In the genomic region with DNA sequence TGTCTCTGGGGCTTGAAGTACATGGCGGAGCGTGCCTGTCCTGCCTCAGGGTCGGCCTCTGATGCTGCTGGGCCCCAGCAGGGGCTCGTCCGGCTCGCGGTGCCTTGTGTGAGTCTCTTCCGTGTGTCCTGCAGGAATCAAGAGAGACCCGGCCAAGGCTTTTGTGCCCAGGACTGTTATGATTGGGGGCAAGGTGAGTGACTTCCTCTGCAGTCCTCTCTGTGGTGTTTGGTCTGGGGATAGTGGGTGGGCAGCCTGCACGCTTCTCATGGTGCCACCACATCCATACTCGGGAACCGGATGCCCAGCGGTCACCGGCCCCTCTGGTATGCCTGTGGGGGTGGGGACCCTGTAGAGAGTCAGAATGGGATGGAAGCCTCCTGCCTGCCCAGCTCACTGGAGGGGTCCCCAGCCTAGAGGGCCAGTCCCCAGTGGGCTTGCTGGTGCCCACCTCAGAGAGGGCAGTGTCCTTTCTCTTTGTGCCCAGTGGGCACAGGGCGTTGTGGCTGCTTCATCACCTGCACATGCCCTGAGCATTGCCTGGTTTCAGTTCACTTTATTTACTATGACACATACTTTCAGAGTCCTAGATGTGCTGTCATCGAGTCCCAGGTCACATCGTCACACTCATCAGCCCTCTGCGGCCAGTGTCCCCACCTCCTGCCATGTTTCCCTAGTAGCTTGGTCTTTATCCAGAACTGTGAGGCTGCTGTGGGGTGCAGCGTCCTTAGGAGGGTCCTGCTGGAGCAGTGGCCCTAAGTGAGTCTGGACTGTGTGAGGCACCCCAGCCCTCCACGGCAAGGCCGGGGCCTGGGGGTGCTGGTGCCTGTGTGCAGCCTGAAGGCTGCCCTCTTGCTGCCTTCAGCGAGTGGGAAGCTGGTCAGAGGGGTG, we compare ENCODE assay signal across 10 cellular contexts. TPM values are rescaled to one million over a fixed set of nuclear protein-coding genes. Genes with fewer than 3 reads are reported as not detected.
DNase-seq lines count a peak whose midpoint lies in the region; ATAC-seq and TF ChIP-seq lines count a peak whose summit lies in the region.
"Had no signal": no experiment of that assay in that cellular context is flagged by ENCODE, and none has a peak within 500 bp of the region (broad histone marks: within the 10 kb centered on the region; RNA-seq: fewer than 3 reads in every experiment).

No MANE protein-coding gene starts in this region.

- TF ChIP-seq POLR2A in esophagus squamous epithelium (IDR thresholded peaks at IDR 0.05), result no peak

- H3K4me2 ChIP-seq in neuronal stem cell (ENCODE audit: insufficient read depth, low read length, poor library complexity, severe bottlenecking), result no peak overlapping the region

- H2AFZ ChIP-seq in neuronal stem cell (ENCODE audit: low read length), result no peak overlapping the region

- intact Hi-C loops in esophagus squamous epithelium (cut with DNase I), result loop anchor here (10.0 kb wide), 1 partner anchor 74 kb away; no protein-coding TSS in a partner anchor

- H3K36me3 ChIP-seq in neuronal stem cell (replicated peaks in 1 of 2; ENCODE audit: control insufficient read depth in 2 of 2, insufficient read depth in 2 of 2, low read length in 2 of 2) (peaks cover 55 to 89% of the 10 kb centered on the region in 2 donors), esophagus squamous epithelium (peaks cover 30 to 100% (median 57%) of the 10 kb centered on the region in 3 donors)

- H2BK120ac ChIP-seq in neuronal stem cell (ENCODE audit: low read depth, low read length), result no peak overlapping the region

- no peak overlapping the region for H3K9ac ChIP-seq in neuronal stem cell (ENCODE audit: low read depth, low read length, poor library complexity)

- H3K79me1 ChIP-seq in neuronal stem cell (ENCODE audit: low read depth, low read length), result no peaks in the 10 kb centered on the region

- H2BK12ac ChIP-seq in neuronal stem cell (ENCODE audit: low read length), result no peak overlapping the region

- H3K4me1 ChIP-seq in neuronal stem cell (ENCODE audit: control insufficient read depth in 2 of 2, insufficient read depth in 1 of 2, low read depth in 1 of 2, low read length in 2 of 2), result no peaks in the 10 kb centered on the region
- peaks cover 2 to 17% (median 7%) of the 10 kb centered on the region in 3 donors for H3K4me1 ChIP-seq in esophagus squamous epithelium

- no peak overlapping the region for H3K4me3 ChIP-seq in neuronal stem cell (ENCODE audit: low read length in 2 of 2)
- H3K4me3 ChIP-seq in esophagus squamous epithelium, result no peak overlapping the region

- DNase-seq in neuronal stem cell (ENCODE audit: low spot score), result no peak
- DNase-seq in Ammon's horn (ENCODE audit: low spot score), result no peak
- DNase-seq in esophagus squamous epithelium (lab: John Stamatoyannopoulos, UW), result no peak
- no peak for DNase-seq in NCI-H526 (lab: John Stamatoyannopoulos, UW)
- no peak for DNase-seq in COLO668 (lab: John Stamatoyannopoulos, UW; ENCODE audit: unreplicated experiment)
- DNase-seq: effector CD8-positive, alpha-beta T cell; mammary epithelial cell had no signal

- peak overlapping the region; percentile 31 for H2BK5ac ChIP-seq in neuronal stem cell (ENCODE audit: low read length)

- no peak for TF ChIP-seq CTCF in esophagus squamous epithelium (IDR thresholded peaks at IDR 0.05)

- peak overlapping the region; percentile 10 for H2AK5ac ChIP-seq in neuronal stem cell (ENCODE audit: low read depth, low read length)

- H3K14ac ChIP-seq in neuronal stem cell (ENCODE audit: low read length), result peak overlapping the region; percentile 11

- H3K9me3 ChIP-seq in neuronal stem cell (replicated peaks in 1 of 2; ENCODE audit: control insufficient read depth in 2 of 2, insufficient read depth in 1 of 2, low read depth in 1 of 2, low read length in 2 of 2), result peaks cover 0 to 3% of the 10 kb centered on the region in 2 donors
- no peaks in the 10 kb centered on the region for H3K9me3 ChIP-seq in esophagus squamous epithelium

- H4K91ac ChIP-seq in neuronal stem cell (ENCODE audit: low read depth, low read length, poor library complexity), result no peak overlapping the region

- H3K27ac ChIP-seq in neuronal stem cell (replicated peaks; ENCODE audit: low read length) (no peak overlapping the region), esophagus squamous epithelium (peak overlapping the region in 1 of 4 donors; percentile 49)

- ATAC-seq in GM18873 (IDR thresholded peaks at IDR 0.05; ENCODE audit: low FRiP score, unreplicated experiment) (peak; percentile 95), GM21717 (IDR thresholded peaks at IDR 0.05; ENCODE audit: unreplicated experiment) (peak; percentile 89), HG03558 (IDR thresholded peaks at IDR 0.05; ENCODE audit: extremely low read depth, unreplicated experiment) (peak; percentile 96)

- no peak overlapping the region for H3K23ac ChIP-seq in neuronal stem cell (ENCODE audit: low read depth, low read length, poor library complexity)

- H4K8ac ChIP-seq in neuronal stem cell (ENCODE audit: low read depth, low read length), result no peak overlapping the region

- H2BK15ac ChIP-seq in neuronal stem cell (ENCODE audit: low read length), result no peak overlapping the region

- H3K27me3 ChIP-seq in neuronal stem cell (ENCODE audit: control insufficient read depth in 3 of 3, insufficient read depth in 3 of 3, low read depth in 1 of 3, low read length in 3 of 3), result no peaks in the 10 kb centered on the region
- H3K27me3 ChIP-seq in esophagus squamous epithelium, result no peaks in the 10 kb centered on the region

- no CpG with 5 or more reads among the region's 22 CpGs for WGBS in neuronal stem cell (ENCODE audit: extremely low coverage in 2 of 2, insufficient read length in 2 of 2, insufficient replicate concordance in 1 of 2), 2 donors
- WGBS in esophagus squamous epithelium, 2 donors, result 75 to 87% methylated on average over 3 to 10 of the region's 22 CpGs

- peak overlapping the region; percentile 32 for H3K18ac ChIP-seq in neuronal stem cell (ENCODE audit: low read length)

- H3K4ac ChIP-seq in neuronal stem cell (ENCODE audit: low read length), result peak overlapping the region; percentile 56

RNA-seq across cellular contexts. Expression of a gene that starts 40.7 kb away (rescaled TPM):
- 31.3 TPM for polyA plus RNA-seq in neuronal stem cell (2013, experiment 1 of 2)
- polyA plus RNA-seq in neuronal stem cell (2013, experiment 2 of 2), result 32.4 TPM
- total RNA-seq in esophagus squamous epithelium, result 100 to 1,000 TPM in 2 of 4 donors, 10 to 100 TPM in 2; 70.8 to 127 (median 95.6) TPM
